12 cellular contexts compared by ENCODE assay signal in genomic region chr21:36929622-36930021, GRCh38. TPM values are rescaled to one million over a fixed set of nuclear protein-coding genes. Genes with fewer than 3 reads are reported as not detected.
DNase-seq lines count a peak whose midpoint lies in the region; ATAC-seq and TF ChIP-seq lines count a peak whose summit lies in the region.
"Had no signal": no experiment of that assay in that cellular context is flagged by ENCODE, and none has a peak within 500 bp of the region (broad histone marks: within the 10 kb centered on the region; RNA-seq: fewer than 3 reads in every experiment).

No MANE protein-coding gene starts in this region.

- H3K4me1 ChIP-seq in GM23338 (ENCODE audit: insufficient read depth): no peaks in the 10 kb centered on the region
- H3K4me1 ChIP-seq in neural progenitor cell: no peaks in the 10 kb centered on the region

- H3K4me2 ChIP-seq in GM23338 (no peak overlapping the region), neural progenitor cell (no peak overlapping the region)

- H3K27ac Mint-ChIP-seq in GM23338 (no peak overlapping the region), endothelial cell (ENCODE audit: unreplicated experiment) (no peak overlapping the region), neural progenitor cell (no peak overlapping the region)
- no peak overlapping the region for H3K27ac Mint-ChIP-seq in stimulated activated naive B cell treated with anti-CD40 and anti-IgM and Interleukin-4, amounts not matched to agents 10 μg/mL and 1 μg/mL and 100 μg/mL, for 72 hours
- H3K27ac Mint-ChIP-seq: T-helper 1 cell treated with Interleukin-12 subunit alpha and Interleukin-12 subunit beta and Interleukin-4 antibody, amounts not matched to agents 30 μg/mL and 1 μg/mL, for 36 hours had no signal

- H3K9me3 Mint-ChIP-seq in GM23338 (no peaks in the 10 kb centered on the region), endothelial cell (ENCODE audit: unreplicated experiment) (no peaks in the 10 kb centered on the region), neural progenitor cell (no peaks in the 10 kb centered on the region)
- H3K9me3 Mint-ChIP-seq in stimulated activated naive B cell treated with anti-CD40 and anti-IgM and Interleukin-4, amounts not matched to agents 10 μg/mL and 1 μg/mL and 100 μg/mL, for 72 hours: no peaks in the 10 kb centered on the region
- no peaks in the 10 kb centered on the region for H3K9me3 Mint-ChIP-seq in activated T-cell treated with anti-CD3 and anti-CD28 coated beads, Interleukin-2, amount 50 U/mL, for 4 hours
- H3K9me3 Mint-ChIP-seq: T-helper 1 cell treated with Interleukin-12 subunit alpha and Interleukin-12 subunit beta and Interleukin-4 antibody, amounts not matched to agents 30 μg/mL and 1 μg/mL, for 36 hours had no signal

- H3K4me3 ChIP-seq in GM23338: no peak overlapping the region
- no peak overlapping the region for H3K4me3 ChIP-seq in neural progenitor cell

- no peaks in the 10 kb centered on the region for H4K20me1 ChIP-seq in GM23338 (replicated peaks; ENCODE audit: insufficient read depth)
- H4K20me1 ChIP-seq in neural progenitor cell (ENCODE audit: low read depth): no peaks in the 10 kb centered on the region

- H3K27ac ChIP-seq in GM23338 (ENCODE audit: low read depth): no peak overlapping the region
- no peak overlapping the region for H3K27ac ChIP-seq in neural progenitor cell
- H3K27ac ChIP-seq: HL-60 had no signal

- H3K27me3 Mint-ChIP-seq in GM23338 (ENCODE audit: insufficient read depth, low read depth, poor library complexity): no peaks in the 10 kb centered on the region
- no peaks in the 10 kb centered on the region for H3K27me3 Mint-ChIP-seq in endothelial cell (ENCODE audit: unreplicated experiment)
- H3K27me3 Mint-ChIP-seq in neural progenitor cell (ENCODE audit: insufficient read depth, low read depth): peaks cover 4% of the 10 kb centered on the region
- no peaks in the 10 kb centered on the region for H3K27me3 Mint-ChIP-seq in stimulated activated naive B cell treated with anti-CD40 and anti-IgM and Interleukin-4, amounts not matched to agents 10 μg/mL and 1 μg/mL and 100 μg/mL, for 72 hours
- no peaks in the 10 kb centered on the region for H3K27me3 Mint-ChIP-seq in activated T-cell treated with anti-CD3 and anti-CD28 coated beads, Interleukin-2, amount 50 U/mL, for 4 hours (ENCODE audit: low read depth)

- H3K27me3 ChIP-seq in GM23338 (ENCODE audit: insufficient read depth) (no peaks in the 10 kb centered on the region), neural progenitor cell (no peaks in the 10 kb centered on the region)

- no peaks in the 10 kb centered on the region for H3F3A ChIP-seq in GM23338 (replicated peaks; ENCODE audit: low read depth)
- H3F3A ChIP-seq in neural progenitor cell (ENCODE audit: low read depth): no peaks in the 10 kb centered on the region

- H3K36me3 ChIP-seq in GM23338 (ENCODE audit: insufficient read depth) (no peaks in the 10 kb centered on the region), neural progenitor cell (no peaks in the 10 kb centered on the region)

- TF ChIP-seq CTCF in GM23338 (conservative IDR thresholded peaks at IDR 0.05; ENCODE audit: low read depth in 2 of 2) (peak; percentile 28 to 51; a peak in 3 of 4 replicates), endothelial cell (IDR thresholded peaks at IDR 0.05; ENCODE audit: unreplicated experiment) (peak; percentile 14), neural progenitor cell (IDR thresholded peaks at IDR 0.05) (peak; percentile 25)

- DNase-seq in GM23338 (ENCODE audit: low spot score) (peak; percentile 38), NCI-H460 (ENCODE audit: extremely low read depth, low read depth) (peak; percentile 12), endothelial cell (ENCODE audit: low spot score) (no peak), neural progenitor cell (ENCODE audit: low spot score) (peak; percentile 16)
- no peak for DNase-seq in stimulated activated naive B cell treated with anti-CD40 and anti-IgM and Interleukin-4, amounts not matched to agents 10 μg/mL and 1 μg/mL and 100 μg/mL, for 72 hours
- DNase-seq in activated T-cell treated with anti-CD3 and anti-CD28 coated beads, Interleukin-2, amount 50 U/mL, for 4 hours: no peak
- DNase-seq: NCI-H2227 treated with DMSO at 0.1 percent for 48 hours; stimulated activated CD4-positive, alpha-beta T cell treated with anti-CD3 and anti-CD28 coated beads, Interleukin-2, amount 100 ng/mL, for 24 hours had no signal

- no peaks in the 10 kb centered on the region; the same call in 2 of the 3 replicates for H3K4me1 Mint-ChIP-seq in GM23338
- H3K4me1 Mint-ChIP-seq in endothelial cell (ENCODE audit: unreplicated experiment): peaks cover 30% of the 10 kb centered on the region
- H3K4me1 Mint-ChIP-seq in neural progenitor cell: peaks cover 4% of the 10 kb centered on the region
- no peaks in the 10 kb centered on the region for H3K4me1 Mint-ChIP-seq in stimulated activated naive B cell treated with anti-CD40 and anti-IgM and Interleukin-4, amounts not matched to agents 10 μg/mL and 1 μg/mL and 100 μg/mL, for 72 hours
- H3K4me1 Mint-ChIP-seq in activated T-cell treated with anti-CD3 and anti-CD28 coated beads, Interleukin-2, amount 50 U/mL, for 4 hours (ENCODE audit: low read depth): no peaks in the 10 kb centered on the region

- H3K79me2 ChIP-seq in GM23338 (replicated peaks; ENCODE audit: insufficient read depth) (no peaks in the 10 kb centered on the region), neural progenitor cell (ENCODE audit: low read depth) (no peaks in the 10 kb centered on the region)

- H3K9me2 ChIP-seq in GM23338 (ENCODE audit: insufficient read depth): no peaks in the 10 kb centered on the region

- no peaks in the 10 kb centered on the region for H3K9me3 ChIP-seq in neural progenitor cell (ENCODE audit: low read depth)

- ATAC-seq in GM23338 (no peak), HG02938 (IDR thresholded peaks at IDR 0.05; ENCODE audit: unreplicated experiment) (no peak)
- no peak for ATAC-seq in activated CD4-positive, CD25-positive, alpha-beta regulatory T cell treated with anti-CD3 and anti-CD28 coated beads, Interleukin-2, amount 50 U/mL, for 24 hours
- ATAC-seq in stimulated activated naive B cell treated with anti-CD40 and anti-IgM and Interleukin-4, amounts not matched to agents 10 μg/mL and 1 μg/mL and 100 μg/mL, for 72 hours (replicated peaks): no peak
- no peak for ATAC-seq in activated T-cell treated with anti-CD3 and anti-CD28 coated beads, Interleukin-2, amount 50 U/mL, for 4 hours

- H3K4me3 Mint-ChIP-seq in GM23338 (no peak overlapping the region), endothelial cell (ENCODE audit: unreplicated experiment) (peak overlapping the region; percentile 49), neural progenitor cell (no peak overlapping the region)
- no peak overlapping the region for H3K4me3 Mint-ChIP-seq in stimulated activated naive B cell treated with anti-CD40 and anti-IgM and Interleukin-4, amounts not matched to agents 10 μg/mL and 1 μg/mL and 100 μg/mL, for 72 hours
- H3K4me3 Mint-ChIP-seq in activated T-cell treated with anti-CD3 and anti-CD28 coated beads, Interleukin-2, amount 50 U/mL, for 4 hours: no peak overlapping the region
- H3K4me3 Mint-ChIP-seq: T-helper 1 cell treated with Interleukin-12 subunit alpha and Interleukin-12 subunit beta and Interleukin-4 antibody, amounts not matched to agents 30 μg/mL and 1 μg/mL, for 36 hours had no signal

- no peaks in the 10 kb centered on the region for H3K36me3 Mint-ChIP-seq in GM23338 (ENCODE audit: low read depth)
- H3K36me3 Mint-ChIP-seq in endothelial cell (ENCODE audit: low read depth, unreplicated experiment): peaks cover 28% of the 10 kb centered on the region
- H3K36me3 Mint-ChIP-seq in neural progenitor cell: peaks cover 13% of the 10 kb centered on the region
- peaks cover 14 to 25% of the 10 kb centered on the region in 2 donors for H3K36me3 Mint-ChIP-seq in stimulated activated naive B cell treated with anti-CD40 and anti-IgM and Interleukin-4, amounts not matched to agents 10 μg/mL and 1 μg/mL and 100 μg/mL, for 72 hours
- peaks cover 20% of the 10 kb centered on the region for H3K36me3 Mint-ChIP-seq in activated T-cell treated with anti-CD3 and anti-CD28 coated beads, Interleukin-2, amount 50 U/mL, for 4 hours (ENCODE audit: insufficient read depth)

- H2AFZ ChIP-seq in GM23338 (no peak overlapping the region), neural progenitor cell (replicated peaks) (no peak overlapping the region)

- no peak overlapping the region for H3K9ac ChIP-seq in neural progenitor cell

TF ChIP-seq in GM23338, 12 proteins besides CTCF, POLR2A, EP300 and RAD21 (continues in another document):
- TF ChIP-seq ZNF114 (CRISPR knock-in tag; IDR thresholded peaks at IDR 0.05) (no peak), ZNF331 (CRISPR knock-in tag; IDR thresholded peaks at IDR 0.05; ENCODE audit: low read depth) (no peak), POLR2AphosphoS5 (IDR thresholded peaks at IDR 0.05; ENCODE audit: low read depth) (no peak), EZH2phosphoT487 (IDR thresholded peaks at IDR 0.05; ENCODE audit: unreplicated experiment) (no peak)

RNA-seq across cellular contexts. Expression of gene HLCS, which starts 36.8 kb away (rescaled TPM):
- total RNA-seq in GM23338 (2014; rRNA removed; shearing (Covaris generic)): 14.7 and 28.9 TPM in 2 replicates
- 5.0 and 6.1 TPM in 2 replicates for polyA plus RNA-seq in GM23338 (2016; fragmentation: Nextera tagmentation; extraction: Ambion mirVana)
- total RNA-seq in NCI-H460 (2014; rRNA removed; shearing (Covaris generic)): 25.8 and 29.2 TPM in 2 replicates
- 11.2 and 14.1 TPM in 2 replicates for polyA plus RNA-seq in NCI-H460 (2014; cell fraction: nucleus; rRNA removed)
- 97.4 TPM for total RNA-seq in endothelial cell (ENCODE audit: unreplicated experiment)
- 20.4 and 25.0 TPM in 2 replicates for total RNA-seq in neural progenitor cell (ENCODE audit: low replicate concordance)
- 1 to 10 TPM; 7.1 to 8.6 (median 8.3) TPM for total RNA-seq in activated T-cell treated with anti-CD3 and anti-CD28 coated beads, Interleukin-2, amount 50 U/mL, for 4 hours

Comparison
In these comparisons a context has a peak if more than half of its experiments do, and no peak if none do; other contexts are left out.
1. DNase-seq: peak in GM23338 (single experiment), NCI-H460 (single experiment) and neural progenitor cell (single experiment); none in endothelial cell (single experiment), stimulated activated naive B cell treated with anti-CD40 and anti-IgM and Interleukin-4, amounts not matched to agents 10 μg/mL and 1 μg/mL and 100 μg/mL, for 72 hours (single experiment) and activated T-cell treated with anti-CD3 and anti-CD28 coated beads, Interleukin-2, amount 50 U/mL, for 4 hours (single experiment).
2. Peak in every context shown above with its lines, with median percentiles within 50 percentile points of each other: CTCF ChIP-seq.